14 cellular contexts compared by ENCODE assay signal in the genomic region with DNA sequence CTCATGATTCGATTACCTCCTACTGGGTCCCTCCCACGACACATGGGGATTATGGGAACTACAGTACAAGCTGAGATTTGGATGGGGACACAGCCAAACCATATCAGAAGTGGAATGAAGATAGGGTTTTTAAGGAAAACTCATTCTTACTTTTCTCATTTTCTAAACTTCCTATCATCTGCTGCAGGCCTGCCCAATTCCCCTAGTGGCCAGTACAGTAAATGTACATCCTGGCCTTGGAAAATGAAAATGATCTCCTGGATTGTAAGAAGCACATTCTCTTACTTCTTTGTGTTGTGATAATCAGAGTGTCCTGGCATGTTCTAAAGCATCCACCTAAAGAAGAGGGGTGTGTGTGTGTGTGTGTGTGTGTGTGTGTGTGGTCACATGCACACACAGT.
DNase-seq lines count a peak whose midpoint lies in the region; ATAC-seq, FAIRE-seq and TF ChIP-seq lines count a peak whose summit lies in the region.
"Had no signal": no experiment of that assay in that cellular context is flagged by ENCODE, and none has a peak within 500 bp of the region (broad histone marks: within the 10 kb centered on the region; RNA-seq: fewer than 3 reads in every experiment).

No MANE protein-coding gene starts in this region.

- no peaks in the 10 kb centered on the region for H3K23me2 ChIP-seq in H9 (ENCODE audit: insufficient read length, low read depth, low read length, poor library complexity, severe bottlenecking)

- peak; percentile 64 for TF ChIP-seq CTCF in H9 (conservative IDR thresholded peaks at IDR 0.05)
- peak in 4 of 6 experiments; percentile 6 to 29 (median 21) for TF ChIP-seq CTCF in adrenal gland (IDR thresholded peaks at IDR 0.05)
- peak; percentile 25 for TF ChIP-seq CTCF in kidney (IDR thresholded peaks at IDR 0.05; ENCODE audit: borderline replicate concordance, extremely low read depth, insufficient read depth)
- TF ChIP-seq CTCF in activated CD8-positive, alpha-beta T cell treated with anti-CD3 and anti-CD28 coated beads for 36 hours (IDR thresholded peaks at IDR 0.05), result no peak

- no peak overlapping the region for H2BK12ac ChIP-seq in H9 (ENCODE audit: insufficient read length, low read depth, low read length)

- H3K9ac ChIP-seq in H9 (ENCODE audit: extremely low read depth, insufficient read length, low read length) (no peak overlapping the region), kidney (ENCODE audit: low read length in 2 of 2) (no peak overlapping the region)

- H3K4me3 ChIP-seq in adrenal gland (no peak overlapping the region), kidney (ENCODE audit: low read length in 2 of 2) (no peak overlapping the region)

- no peak overlapping the region for H3K4me2 ChIP-seq in H9 (ENCODE audit: insufficient read depth, insufficient read length, low read length)

- no peak for ATAC-seq in HG02970 (IDR thresholded peaks at IDR 0.05; ENCODE audit: low FRiP score, unreplicated experiment)
- ATAC-seq in activated CD8-positive, alpha-beta T cell treated with anti-CD3 and anti-CD28 coated beads for 36 hours, result no peak

- H2BK15ac ChIP-seq in H9 (ENCODE audit: low read depth, low read length), result no peak overlapping the region

- H3K4ac ChIP-seq in H9 (ENCODE audit: low read depth, low read length), result no peak overlapping the region

- H3K27me3 ChIP-seq in H9 (ENCODE audit: insufficient read depth, low read length) (no peaks in the 10 kb centered on the region), adrenal gland (no peaks in the 10 kb centered on the region)

- H3K79me1 ChIP-seq in H9 (ENCODE audit: insufficient read depth, low read depth, low read length, poor library complexity, severe bottlenecking), result no peaks in the 10 kb centered on the region

- no peak overlapping the region for H3K27ac Mint-ChIP-seq in H9
- H3K27ac Mint-ChIP-seq in activated CD8-positive, alpha-beta T cell treated with anti-CD3 and anti-CD28 coated beads for 36 hours, result no peak overlapping the region

- no peak overlapping the region for H2BK5ac ChIP-seq in H9 (ENCODE audit: insufficient read length, low read length)

- H4K20me1 ChIP-seq in H9 (ENCODE audit: control insufficient read depth, insufficient read depth, insufficient read length), result no peaks in the 10 kb centered on the region

- peaks cover 0 to 8% (median 0%) of the 10 kb centered on the region in 3 experiments; a peak in 3 of 7 replicates for H3K36me3 Mint-ChIP-seq in H9 (ENCODE audit: insufficient read depth in 1 of 3, low read depth in 3 of 3)
- H3K36me3 Mint-ChIP-seq in activated CD8-positive, alpha-beta T cell treated with anti-CD3 and anti-CD28 coated beads for 36 hours (ENCODE audit: low read depth), result no peaks in the 10 kb centered on the region

- H3K4me1 Mint-ChIP-seq in H9, result peaks cover 28 to 29% of the 10 kb centered on the region in 2 experiments
- no peaks in the 10 kb centered on the region for H3K4me1 Mint-ChIP-seq in activated CD8-positive, alpha-beta T cell treated with anti-CD3 and anti-CD28 coated beads for 36 hours (ENCODE audit: low read depth)

- H3K27me3 Mint-ChIP-seq in H9 (ENCODE audit: low read depth), result no peaks in the 10 kb centered on the region
- H3K27me3 Mint-ChIP-seq in activated CD8-positive, alpha-beta T cell treated with anti-CD3 and anti-CD28 coated beads for 36 hours, result no peaks in the 10 kb centered on the region

- H3K18ac ChIP-seq in H9 (ENCODE audit: insufficient read length, low read depth, low read length), result no peak overlapping the region

- H3K9me3 ChIP-seq in H9 (ENCODE audit: control insufficient read depth, low read depth, low read length) (no peaks in the 10 kb centered on the region), adrenal gland (replicated peaks in 1 of 3) (no peaks in the 10 kb centered on the region), kidney (ENCODE audit: control insufficient read depth in 1 of 2, low read length in 2 of 2) (no peaks in the 10 kb centered on the region)

- H2BK120ac ChIP-seq in H9 (ENCODE audit: low read depth, low read length, poor library complexity, severe bottlenecking), result no peak overlapping the region

- H3K4me1 ChIP-seq in H9 (ENCODE audit: insufficient read depth, low read length), result no peaks in the 10 kb centered on the region; the same call in 1 of the 2 replicates
- H3K4me1 ChIP-seq in adrenal gland (replicated peaks in 1 of 2), result peaks cover 0 to 7% of the 10 kb centered on the region in 2 donors
- no peaks in the 10 kb centered on the region for H3K4me1 ChIP-seq in kidney (ENCODE audit: control insufficient read depth in 1 of 2, insufficient read depth in 1 of 2, low read depth in 1 of 2, low read length in 2 of 2)

- H2AK5ac ChIP-seq in H9 (ENCODE audit: insufficient read length, low read length), result no peak overlapping the region

- no peaks in the 10 kb centered on the region for H3K36me3 ChIP-seq in adrenal gland (replicated peaks in 1 of 2)
- H3K36me3 ChIP-seq in kidney (ENCODE audit: control insufficient read depth in 1 of 2, insufficient read depth in 2 of 2, low read length in 2 of 2), result no peaks in the 10 kb centered on the region

- H2BK20ac ChIP-seq in H9 (ENCODE audit: low read depth, low read length, poor library complexity, severe bottlenecking), result no peak overlapping the region

- H4K5ac ChIP-seq in H9 (ENCODE audit: insufficient read length, low read depth, low read length), result no peak overlapping the region

- CTCF ChIA-PET in activated CD8-positive, alpha-beta T cell treated with anti-CD3 and anti-CD28 coated beads for 36 hours (lab: Charles Lee), result no interaction called here

- peaks cover 5 to 8% of the 10 kb centered on the region in 2 experiments; a peak in 4 of 5 replicates for H3K9me3 Mint-ChIP-seq in H9
- H3K9me3 Mint-ChIP-seq in activated CD8-positive, alpha-beta T cell treated with anti-CD3 and anti-CD28 coated beads for 36 hours, result no peaks in the 10 kb centered on the region

- peak; percentile 15 for DNase-seq in AG08395 (ENCODE audit: low spot score)
- DNase-seq in H9, result no peak
- no peak for DNase-seq in adrenal gland
- DNase-seq in kidney, result no peak
- DNase-seq in activated CD4-positive, alpha-beta T cell treated with anti-CD3 and anti-CD28 coated beads for 48 hours, result no peak
- DNase-seq in frontal cortex (ENCODE audit: low spot score in 2 of 2), result no peak
- DNase-seq in activated CD8-positive, alpha-beta T cell treated with anti-CD3 and anti-CD28 coated beads for 36 hours, result no peak
- DNase-seq: activated T-cell treated with anti-CD3 and anti-CD28 coated beads, Interleukin-2, amount 50 U/mL, for 1 hour; central memory CD4-positive, alpha-beta T cell; mesendoderm; NCI-H2029; retina had no signal

- FAIRE-seq in kidney (lab: Jason Lieb, UNC), result no peak
- no peak for FAIRE-seq in frontal cortex (lab: Jason Lieb, UNC)
- FAIRE-seq: GM12892 had no signal

- POLR2A ChIA-PET in activated CD8-positive, alpha-beta T cell treated with anti-CD3 and anti-CD28 coated beads for 36 hours (lab: Charles Lee), result no interaction called here

- no peak overlapping the region for H3K4me3 Mint-ChIP-seq in H9
- H3K4me3 Mint-ChIP-seq in activated CD8-positive, alpha-beta T cell treated with anti-CD3 and anti-CD28 coated beads for 36 hours, result no peak overlapping the region

- H2AFZ ChIP-seq in H9 (ENCODE audit: low read length), result no peak overlapping the region

- no peak overlapping the region for H3T11ph ChIP-seq in H9 (ENCODE audit: low read length)

- TF ChIP-seq POLR2A in adrenal gland (IDR thresholded peaks at IDR 0.05), result no peak

- WGBS in H9 (ENCODE audit: extremely low coverage, insufficient read length, low lambda C conversion rate), result no CpG with 5 or more reads among the region's 2 CpGs
- WGBS in adrenal gland, 4 donors, result 87 to 94% (median 91%) methylated on average over 2 of the region's 2 CpGs

- H3K27ac ChIP-seq in H9 (ENCODE audit: insufficient read length, low read depth, low read length) (no peak overlapping the region), adrenal gland (no peak overlapping the region), kidney (ENCODE audit: low read depth in 2 of 2, low read length in 2 of 2) (no peak overlapping the region)

- intact Hi-C loops in adrenal gland (cut with DNase I), result no loop called here
- intact Hi-C loops in kidney (cut with DNase I), result no loop called here
- intact Hi-C loops in activated CD8-positive, alpha-beta T cell treated with anti-CD3 and anti-CD28 coated beads for 36 hours (cut with micrococcal nuclease), result no loop called here

- no peak overlapping the region for H3K23ac ChIP-seq in H9 (ENCODE audit: insufficient read length, low read depth, low read length)

- no peak overlapping the region for H3K14ac ChIP-seq in H9 (ENCODE audit: insufficient read depth, low read length)

- no peak overlapping the region for H4K8ac ChIP-seq in H9 (replicated peaks; ENCODE audit: insufficient read length, low read depth, low read length)

- H3K56ac ChIP-seq in H9 (ENCODE audit: insufficient read length, low read depth, low read length), result no peak overlapping the region

- H3K79me2 ChIP-seq in H9 (ENCODE audit: insufficient read depth, low read length), result no peaks in the 10 kb centered on the region

- H4K91ac ChIP-seq in H9 (ENCODE audit: insufficient read length, low read depth, low read length), result no peak overlapping the region
